11 cellular contexts compared by ENCODE assay signal in the genomic region with DNA sequence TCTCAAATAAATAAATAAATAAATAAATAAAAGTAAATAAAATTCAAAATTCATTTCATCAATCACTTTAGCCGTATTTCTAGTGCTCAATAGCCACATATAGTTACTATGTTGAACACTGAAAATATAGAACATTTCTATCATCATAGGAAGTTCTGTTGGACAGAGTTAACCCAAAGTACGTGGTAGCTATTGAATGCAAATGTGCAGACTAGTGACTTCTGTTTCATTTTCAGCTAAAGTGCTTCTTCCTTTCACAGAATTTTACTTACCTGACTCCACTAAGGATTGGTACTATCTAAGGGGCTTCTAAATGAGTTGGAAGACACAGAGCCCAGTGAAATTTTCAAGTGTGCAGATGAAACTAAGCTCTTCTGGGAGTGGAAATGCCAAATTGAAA.
"Had no signal": no experiment of that assay in that cellular context is flagged by ENCODE, and none has a peak within 500 bp of the region (broad histone marks: within the 10 kb centered on the region; RNA-seq: fewer than 3 reads in every experiment).

No MANE protein-coding gene starts in this region.

- H3K4me1 ChIP-seq: HAP-1 had no signal

- H2AFZ ChIP-seq: GM23248, GM23338 had no signal

- H3K36me3 ChIP-seq: HAP-1 had no signal

- DNase-seq: GM23248, GOT3, H7, H9, HCEC 1CT, HFFc6 had no signal

- FAIRE-seq: H1, H54 had no signal

- H3K4me2 ChIP-seq: GM23338 had no signal

- H3K9me3 ChIP-seq: HAP-1 had no signal

- H3K27ac ChIP-seq: GM23248 had no signal

- H3K9ac ChIP-seq: GM23248 had no signal

- ATAC-seq: GM23338, HCT116 had no signal

- H3K4me3 ChIP-seq: GM23248, GM23338, HAP-1 had no signal
